Comparison of ENCODE assay signal across 24 cellular contexts in genomic region chr9:106678273-106678672, GRCh38.
"Had no signal": no experiment of that assay in that cellular context is flagged by ENCODE, and none has a peak within 500 bp of the region (broad histone marks: within the 10 kb centered on the region; RNA-seq: fewer than 3 reads in every experiment).

No MANE protein-coding gene starts in this region.

- H3K27me3 Mint-ChIP-seq: IgD-negative memory B cell had no signal

- H3K4me3 ChIP-seq: K562, SJCRH30 had no signal

- H3K4me3 Mint-ChIP-seq: IgD-negative memory B cell had no signal

- H3K36me3 Mint-ChIP-seq: IgD-negative memory B cell had no signal

- H3K4me2 ChIP-seq: KMS-11 had no signal

- H3K4me1 Mint-ChIP-seq: IgD-negative memory B cell had no signal

- H3K27me3 ChIP-seq: SJCRH30 had no signal

- DNase-seq: Kasumi-1, MM.1S, MV-4-11, NCI-H1048, NCI-H1105, NCI-H1417, NCI-H1436 treated with DMSO at 0.1 percent for 48 hours, NCI-H1694, NCI-H1930, NCI-H2081, NCI-H2107, NCI-H2171, NCI-H226, NCI-H446, NCI-H510A, NCI-H524 treated with DMSO at 0.1 percent for 48 hours, NCI-H69, NCI-H774, PC-3, SHP77 treated with DMSO at 0.1 percent for 48 hours had no signal

- H3K9ac ChIP-seq: KMS-11 had no signal

- H3K4me1 ChIP-seq: SJCRH30 had no signal

- H3K27ac Mint-ChIP-seq: IgD-negative memory B cell had no signal

- H3K27ac ChIP-seq: KMS-11, SJCRH30 had no signal

- FAIRE-seq: K562 had no signal

- H3K36me3 ChIP-seq: SJCRH30 had no signal

- H3K9me3 ChIP-seq: SJCRH30 had no signal
